In the genomic region with DNA sequence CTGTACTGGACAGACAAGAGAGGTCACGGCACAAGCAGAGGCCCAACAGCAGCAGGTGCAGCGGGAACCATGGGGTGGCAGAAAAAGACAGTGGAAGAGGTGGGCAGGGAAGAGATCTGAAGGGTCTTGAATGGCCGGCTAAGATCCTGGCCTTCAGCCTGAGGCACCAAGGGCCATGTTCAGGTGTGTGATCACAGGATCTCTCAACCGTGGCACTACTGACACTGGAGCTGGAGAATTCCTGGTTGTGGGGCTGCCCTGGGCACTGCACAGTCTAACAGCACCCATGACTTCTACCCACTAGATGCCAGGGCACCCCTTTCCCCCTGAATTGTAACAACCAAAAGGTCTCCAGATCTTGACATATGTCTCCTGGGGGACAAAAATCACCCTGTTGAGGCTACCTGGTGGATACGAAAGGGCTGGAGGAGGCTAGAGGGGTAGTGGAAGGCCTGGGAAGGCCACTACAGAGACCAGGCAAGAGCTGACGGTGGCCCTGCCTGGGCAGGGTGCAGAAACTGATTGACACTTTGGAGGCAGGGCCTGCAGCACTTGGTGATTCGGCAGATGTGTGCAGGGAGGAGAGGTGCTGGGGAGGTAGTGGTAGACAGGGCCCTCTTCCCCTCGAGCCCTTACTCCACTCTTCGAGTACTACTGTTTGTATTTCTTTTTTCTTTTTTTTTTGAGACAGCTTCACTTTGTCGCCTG, we compare ENCODE assay signal across 1 cellular context.
TF ChIP-seq lines count a peak whose summit lies in the region.

No MANE protein-coding gene starts in this region.

TF ChIP-seq in HCT116, 20 proteins besides CTCF, POLR2A, EP300 and RAD21 (continued from another document):
- TF ChIP-seq YY1 (IDR thresholded peaks at IDR 0.05; ENCODE audit: extremely low read depth, insufficient replicate concordance, low read depth, low read length) (no peak), SRF (IDR thresholded peaks at IDR 0.05; ENCODE audit: low read depth) (no peak), CEBPB (IDR thresholded peaks at IDR 0.05; ENCODE audit: low read depth) (no peak), POLR2AphosphoS5 (IDR thresholded peaks at IDR 0.05; ENCODE audit: low read depth, low read length) (no peak)
- TF ChIP-seq, protein P1, sequence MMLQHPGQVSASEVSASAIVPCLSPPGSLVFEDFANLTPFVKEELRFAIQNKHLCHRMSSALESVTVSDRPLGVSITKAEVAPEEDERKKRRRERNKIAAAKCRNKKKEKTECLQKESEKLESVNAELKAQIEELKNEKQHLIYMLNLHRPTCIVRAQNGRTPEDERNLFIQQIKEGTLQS (IDR thresholded peaks at IDR 0.05) = no peak
- TF ChIP-seq, protein P2, sequence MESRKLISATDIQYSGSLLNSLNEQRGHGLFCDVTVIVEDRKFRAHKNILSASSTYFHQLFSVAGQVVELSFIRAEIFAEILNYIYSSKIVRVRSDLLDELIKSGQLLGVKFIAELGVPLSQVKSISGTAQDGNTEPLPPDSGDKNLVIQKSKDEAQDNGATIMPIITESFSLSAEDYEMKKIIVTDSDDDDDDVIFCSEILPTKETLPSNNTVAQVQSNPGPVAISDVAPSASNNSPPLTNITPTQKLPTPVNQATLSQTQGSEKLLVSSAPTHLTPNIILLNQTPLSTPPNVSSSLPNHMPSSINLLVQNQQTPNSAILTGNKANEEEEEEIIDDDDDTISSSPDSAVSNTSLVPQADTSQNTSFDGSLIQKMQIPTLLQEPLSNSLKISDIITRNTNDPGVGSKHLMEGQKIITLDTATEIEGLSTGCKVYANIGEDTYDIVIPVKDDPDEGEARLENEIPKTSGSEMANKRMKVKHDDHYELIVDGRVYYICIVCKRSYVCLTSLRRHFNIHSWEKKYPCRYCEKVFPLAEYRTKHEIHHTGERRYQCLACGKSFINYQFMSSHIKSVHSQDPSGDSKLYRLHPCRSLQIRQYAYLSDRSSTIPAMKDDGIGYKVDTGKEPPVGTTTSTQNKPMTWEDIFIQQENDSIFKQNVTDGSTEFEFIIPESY (IDR thresholded peaks at IDR 0.05; ENCODE audit: extremely low read depth, insufficient replicate concordance, low read length) = no peak
